8 cellular contexts compared by ENCODE assay signal in the genomic region with DNA sequence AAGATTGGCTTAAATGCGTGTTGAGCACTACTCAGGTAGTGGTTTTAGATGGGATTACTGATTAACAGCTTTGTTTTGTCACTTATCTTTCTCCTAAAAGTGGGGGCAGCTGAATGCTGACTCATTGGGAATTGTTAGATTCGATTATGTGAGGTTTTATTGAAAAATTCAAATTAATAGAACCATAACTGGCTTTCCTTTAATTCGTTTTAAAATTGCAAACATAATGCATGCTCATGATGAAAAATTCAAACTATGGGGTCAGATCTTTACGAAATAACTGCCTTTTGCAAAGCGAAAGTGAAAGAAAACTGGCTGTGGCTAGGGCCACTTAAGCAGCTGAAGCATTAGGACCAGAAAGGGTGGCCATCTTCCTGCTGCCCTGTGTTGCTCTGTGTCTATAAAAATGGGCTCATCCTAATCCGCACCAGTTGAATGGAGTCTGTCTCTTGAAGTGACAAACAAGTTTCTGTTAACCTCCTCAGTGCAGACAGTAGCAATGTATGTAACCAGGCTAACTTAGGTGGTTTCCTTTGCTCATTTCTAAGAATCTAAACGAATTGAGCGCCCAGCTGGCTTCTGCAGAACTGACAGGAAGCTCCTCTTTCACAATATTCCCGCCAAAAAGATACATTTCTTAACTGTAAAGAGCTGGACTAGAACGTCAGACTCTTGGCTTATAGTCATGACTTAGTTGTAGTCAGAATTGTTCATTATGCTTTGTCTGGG. TPM values are rescaled to one million over a fixed set of nuclear protein-coding genes. Genes with fewer than 3 reads are reported as not detected.
DNase-seq lines count a peak whose midpoint lies in the region; ATAC-seq and TF ChIP-seq lines count a peak whose summit lies in the region.

No MANE protein-coding gene starts in this region.

- peak; percentile 56 for DNase-seq in GM13977 (ENCODE audit: low spot score)
- DNase-seq in RPMI7951 (ENCODE audit: low read depth), result peak; percentile 72
- peak; percentile 40 for DNase-seq in astrocyte of the hippocampus (ENCODE audit: low read depth, low spot score)
- peak; percentile 56 to 63 for DNase-seq in lung microvascular endothelial cell (ENCODE audit: low read depth in 2 of 2)
- no peak for DNase-seq in transverse colon
- no peak for DNase-seq in HK-2 (ENCODE audit: unreplicated experiment)

- in situ Hi-C loops in GM13977 (cut with MboI; ENCODE audit: low pct_unique_long_range_greater_than_20kb, low sequenced_read_pairs, unreplicated experiment) (no loop called here), transverse colon (cut with MboI; ENCODE audit: low pct_ligation_motif_present in 1 of 4, low pct_unique_long_range_greater_than_20kb in 1 of 4, low sequenced_read_pairs in 3 of 4) (loop anchor here in 1 of 4 donors (25.0 kb wide), 1 partner anchor 94 kb away; the partner anchor contains the start of gene NANOS1)

- H3K27ac ChIP-seq in transverse colon, result peak overlapping the region; percentile 45 to 65 (median 60)

- no peaks in the 10 kb centered on the region for H3K9me3 ChIP-seq in transverse colon

- H3K4me3 ChIP-seq in transverse colon, result peak overlapping the region in 2 of 4 donors; percentile 6 to 31

- WGBS in transverse colon (ENCODE audit: low coverage in 1 of 2), 2 donors, result 45 to 50% methylated on average over 9 to 10 of the region's 10 CpGs

- no peak for TF ChIP-seq POLR2A in transverse colon (IDR thresholded peaks at IDR 0.05)

- TF ChIP-seq CTCF in GM13977 (IDR thresholded peaks at IDR 0.05; ENCODE audit: extremely low read depth, insufficient read depth, missing control alignments), result no peak
- TF ChIP-seq CTCF in transverse colon (IDR thresholded peaks at IDR 0.05), result no peak

- no peaks in the 10 kb centered on the region for H3K27me3 ChIP-seq in transverse colon

- intact Hi-C loops in transverse colon (cut with DNase I; ENCODE audit: low total_unique reads), result no loop called here

- TF ChIP-seq EP300 in transverse colon (IDR thresholded peaks at IDR 0.05; ENCODE audit: low read depth), result no peak

- ATAC-seq in HG02759 (IDR thresholded peaks at IDR 0.05; ENCODE audit: unreplicated experiment) (peak; percentile 62), HG02623 (IDR thresholded peaks at IDR 0.05; ENCODE audit: unreplicated experiment) (no peak)

- H3K4me1 ChIP-seq in transverse colon, result peaks cover 0 to 5% (median 1%) of the 10 kb centered on the region in 4 donors

- peaks cover 0 to 37% (median 4%) of the 10 kb centered on the region in 4 donors for H3K36me3 ChIP-seq in transverse colon

RNA-seq across cellular contexts. Expression of gene DENND10, which starts 27.8 kb away (rescaled TPM):
- total RNA-seq in RPMI7951 (2014; rRNA removed; shearing (Covaris generic)), result 36.3 and 37.9 TPM in 2 replicates
- total RNA-seq in lung microvascular endothelial cell, result 48.4 and 56.3 TPM in 2 replicates
- 100 to 1,000 TPM in 1 of 4 donors, 10 to 100 TPM in 3; 57.1 to 103 (median 59.9) TPM for total RNA-seq in transverse colon

RNA-seq across cellular contexts. Expression of gene SFXN4, which starts 33.8 kb away (rescaled TPM):
- 12.0 and 26.6 TPM in 2 replicates for total RNA-seq in RPMI7951 (2014; rRNA removed; shearing (Covaris generic))
- total RNA-seq in lung microvascular endothelial cell (9.2 and 10.1 TPM in 2 replicates), transverse colon (10 to 100 TPM; 15.0 to 61.3 (median 27.7) TPM)

RNA-seq across cellular contexts. Expression of gene PRDX3, which starts 46.9 kb away (rescaled TPM):
- 269 and 294 TPM in 2 replicates for total RNA-seq in RPMI7951 (2014; rRNA removed; shearing (Covaris generic))
- total RNA-seq in lung microvascular endothelial cell (162 and 171 TPM in 2 replicates), transverse colon (100 to 1,000 TPM in 2 of 4 donors, 10 to 100 TPM in 2; 24.7 to 141 (median 78.9) TPM)

RNA-seq across cellular contexts. Expression of gene EIF3A, which starts 51.1 kb away (rescaled TPM):
- 46.7 and 50.8 TPM in 2 replicates for total RNA-seq in RPMI7951 (2014; rRNA removed; shearing (Covaris generic))
- total RNA-seq in lung microvascular endothelial cell (58.8 and 65.7 TPM in 2 replicates), transverse colon (100 to 1,000 TPM in 2 of 4 donors, 10 to 100 TPM in 2; 68.1 to 119 (median 99.6) TPM)

Comparison
In these comparisons a context has a peak if more than half of its experiments do, and no peak if none do; other contexts are left out.
1. DNase-seq: peak in GM13977 (single experiment), RPMI7951 (single experiment), astrocyte of the hippocampus (single experiment) and lung microvascular endothelial cell (2 of 2); none in transverse colon (single experiment) and HK-2 (single experiment).